In genomic region chr2:3636586-3637310, GRCh38 we compare ENCODE assay signal across 28 cellular contexts. TPM values are rescaled to one million over a fixed set of nuclear protein-coding genes. Genes with fewer than 3 reads are reported as not detected.
DNase-seq lines count a peak whose midpoint lies in the region; ATAC-seq and TF ChIP-seq lines count a peak whose summit lies in the region.
"Had no signal": no experiment of that assay in that cellular context is flagged by ENCODE, and none has a peak within 500 bp of the region (broad histone marks: within the 10 kb centered on the region; RNA-seq: fewer than 3 reads in every experiment).

No MANE protein-coding gene starts in this region.

- peak; percentile 30 for DNase-seq in activated CD8-positive, alpha-beta memory T cell treated with anti-CD3 and anti-CD28 coated beads, Interleukin-2, amount 10 ng/mL, durations not matched to agents 7 days and 5 days
- no peak for DNase-seq in activated CD8-positive, alpha-beta memory T cell treated with anti-CD3 and anti-CD28 coated beads for 24 hours
- peak; percentile 10 for DNase-seq in WERI-Rb-1
- DNase-seq in natural killer cell: peak; percentile 1
- DNase-seq in stomach: peak; percentile 11
- DNase-seq in NCI-H2029 (lab: John Stamatoyannopoulos, UW): no peak
- DNase-seq in A172 (ENCODE audit: low spot score): no peak
- no peak for DNase-seq in NCI-H1048 (lab: John Stamatoyannopoulos, UW)
- DNase-seq: 8988T; activated CD4-positive, alpha-beta T cell treated with anti-CD3 and anti-CD28 coated beads, Interleukin-2, amount 50 U/mL, for 4 hours; activated gamma-delta T cell treated with Interleukin-2 at 50 U/mL for 16 hours; CD4-positive, CD25-positive, alpha-beta regulatory T cell; left ventricle myocardium superior; midbrain; naive thymus-derived CD4-positive, alpha-beta T cell; NCI-H1694 treated with DMSO at 0.1 percent for 48 hours; NCI-H524 treated with DMSO at 0.1 percent for 48 hours; NK-92 treated with Interleukin-12 subunit alpha and Interleukin-12 subunit beta, amount 100 ng/mL, for 24 hours; PC-3; SHP77; stimulated activated CD4-positive, alpha-beta T cell treated with anti-CD3 and anti-CD28 coated beads, Interleukin-2, amount 100 ng/mL, for 48 hours had no signal

- ATAC-seq in activated CD8-positive, alpha-beta memory T cell treated with anti-CD3 and anti-CD28 coated beads, Interleukin-2, amount 10 ng/mL, durations not matched to agents 7 days and 5 days: no peak
- peak in 1 of 3 donors; percentile 29 for ATAC-seq in natural killer cell
- ATAC-seq: GM12878; left ventricle myocardium superior; naive thymus-derived CD4-positive, alpha-beta T cell; pancreas had no signal

- H3K27me3 Mint-ChIP-seq in activated CD8-positive, alpha-beta memory T cell treated with anti-CD3 and anti-CD28 coated beads, Interleukin-2, amount 10 ng/mL, durations not matched to agents 7 days and 5 days: no peaks in the 10 kb centered on the region
- peaks cover 0 to 2% of the 10 kb centered on the region in 2 donors for H3K27me3 Mint-ChIP-seq in natural killer cell (ENCODE audit: low read depth in 2 of 2)
- H3K27me3 Mint-ChIP-seq: CD4-positive, CD25-positive, alpha-beta regulatory T cell had no signal

- 71 to 84% (median 80%) methylated on average over 12 to 13 of the region's 13 CpGs for whole genome bisulfite sequencing in stomach, 5 donors

- no peak for TF ChIP-seq EP300 in stomach (IDR thresholded peaks at IDR 0.05)

- intact Hi-C loops in natural killer cell (cut with micrococcal nuclease) (no loop called here), stomach (cut with DNase I; ENCODE audit: low total_unique reads) (no loop called here)

- H3K4me1 Mint-ChIP-seq in activated CD8-positive, alpha-beta memory T cell treated with anti-CD3 and anti-CD28 coated beads, Interleukin-2, amount 10 ng/mL, durations not matched to agents 7 days and 5 days: no peaks in the 10 kb centered on the region
- H3K4me1 Mint-ChIP-seq in natural killer cell: no peaks in the 10 kb centered on the region
- H3K4me1 Mint-ChIP-seq: CD4-positive, CD25-positive, alpha-beta regulatory T cell; naive thymus-derived CD4-positive, alpha-beta T cell had no signal

- H3K36me3 ChIP-seq in WERI-Rb-1: no peaks in the 10 kb centered on the region; the same call in 1 of the 2 replicates
- no peaks in the 10 kb centered on the region for H3K36me3 ChIP-seq in stomach
- H3K36me3 ChIP-seq: HAP-1, pancreas, thoracic aorta had no signal

- CTCF ChIA-PET in activated CD8-positive, alpha-beta memory T cell treated with anti-CD3 and anti-CD28 coated beads, Interleukin-2, amount 10 ng/mL, durations not matched to agents 7 days and 5 days (lab: Charles Lee): no interaction called here

- H3K36me3 Mint-ChIP-seq in activated CD8-positive, alpha-beta memory T cell treated with anti-CD3 and anti-CD28 coated beads, Interleukin-2, amount 10 ng/mL, durations not matched to agents 7 days and 5 days: no peaks in the 10 kb centered on the region
- H3K36me3 Mint-ChIP-seq in natural killer cell: no peaks in the 10 kb centered on the region
- H3K36me3 Mint-ChIP-seq: CD4-positive, CD25-positive, alpha-beta regulatory T cell; IgD-negative memory B cell; naive thymus-derived CD4-positive, alpha-beta T cell had no signal

- TF ChIP-seq CTCF in WERI-Rb-1 (IDR thresholded peaks at IDR 0.05; ENCODE audit: low read depth, low read length) (no peak), natural killer cell (IDR thresholded peaks at IDR 0.05) (no peak), stomach (IDR thresholded peaks at IDR 0.05) (no peak)

- no peak for TF ChIP-seq POLR2A in stomach (IDR thresholded peaks at IDR 0.05)

- H3K27ac Mint-ChIP-seq in activated CD8-positive, alpha-beta memory T cell treated with anti-CD3 and anti-CD28 coated beads, Interleukin-2, amount 10 ng/mL, durations not matched to agents 7 days and 5 days: no peak overlapping the region
- no peak overlapping the region for H3K27ac Mint-ChIP-seq in natural killer cell

- no peaks in the 10 kb centered on the region for H3K9me3 Mint-ChIP-seq in activated CD8-positive, alpha-beta memory T cell treated with anti-CD3 and anti-CD28 coated beads, Interleukin-2, amount 10 ng/mL, durations not matched to agents 7 days and 5 days (ENCODE audit: low read depth)
- H3K9me3 Mint-ChIP-seq in natural killer cell: no peaks in the 10 kb centered on the region
- H3K9me3 Mint-ChIP-seq: CD4-positive, CD25-positive, alpha-beta regulatory T cell; IgD-negative memory B cell; naive thymus-derived CD4-positive, alpha-beta T cell had no signal

- H3K27me3 ChIP-seq in WERI-Rb-1 (ENCODE audit: insufficient read depth, low read depth, severe bottlenecking) (no peaks in the 10 kb centered on the region), stomach (peaks cover 0 to 5% (median 5%) of the 10 kb centered on the region in 3 donors)
- H3K27me3 ChIP-seq: pancreas had no signal

- H3K27ac ChIP-seq in WERI-Rb-1: no peak overlapping the region
- H3K27ac ChIP-seq in stomach: no peak overlapping the region
- H3K27ac ChIP-seq: pancreas, thoracic aorta, VCaP had no signal

- H3K9me3 ChIP-seq in WERI-Rb-1 (ENCODE audit: severe bottlenecking) (no peaks in the 10 kb centered on the region), stomach (no peaks in the 10 kb centered on the region)
- H3K9me3 ChIP-seq: HAP-1, pancreas, thoracic aorta had no signal

- no peaks in the 10 kb centered on the region for H3K4me1 ChIP-seq in stomach
- H3K4me1 ChIP-seq: HAP-1, pancreas had no signal

- H3K4me3 Mint-ChIP-seq in activated CD8-positive, alpha-beta memory T cell treated with anti-CD3 and anti-CD28 coated beads, Interleukin-2, amount 10 ng/mL, durations not matched to agents 7 days and 5 days: no peak overlapping the region
- H3K4me3 Mint-ChIP-seq in natural killer cell: no peak overlapping the region
- H3K4me3 Mint-ChIP-seq: CD4-positive, CD25-positive, alpha-beta regulatory T cell; IgD-negative memory B cell; naive thymus-derived CD4-positive, alpha-beta T cell had no signal

- H3K4me3 ChIP-seq in WERI-Rb-1 (ENCODE audit: low read depth, low read length) (no peak overlapping the region), stomach (no peak overlapping the region)
- H3K4me3 ChIP-seq: GM12878, HAP-1, pancreas, thoracic aorta had no signal

RNA-seq across cellular contexts. Expression of gene ALLC, which starts 21.3 kb away (rescaled TPM):
- not detected for total RNA-seq in activated CD8-positive, alpha-beta memory T cell treated with anti-CD3 and anti-CD28 coated beads, Interleukin-2, amount 10 ng/mL, durations not matched to agents 7 days and 5 days
- not detected for total RNA-seq in natural killer cell
- not detected for total RNA-seq in stomach
- not detected for polyA plus RNA-seq in stomach
- total RNA-seq in A172 (2014; rRNA removed; shearing (Covaris generic)): not detected in 2 replicates
- total RNA-seq: CD4-positive, CD25-positive, alpha-beta regulatory T cell; glomerular endothelial cell; GM12878; left ventricle myocardium superior; naive thymus-derived CD4-positive, alpha-beta T cell; pancreas; PC-3 had no signal
- polyA plus RNA-seq: CD4-positive, CD25-positive, alpha-beta regulatory T cell; IgD-negative memory B cell; naive thymus-derived CD4-positive, alpha-beta T cell had no signal

RNA-seq across cellular contexts. Expression of gene COLEC11, which starts 41.8 kb away (rescaled TPM):
- under 1 TPM; 0.23 to 0.32 TPM for total RNA-seq in activated CD8-positive, alpha-beta memory T cell treated with anti-CD3 and anti-CD28 coated beads, Interleukin-2, amount 10 ng/mL, durations not matched to agents 7 days and 5 days
- total RNA-seq in natural killer cell (under 1 TPM in 1 of 3 donors, not detected in 2; 0.61 TPM), stomach (1 to 10 TPM in 2 of 5 donors, not detected in 3; 2.0 to 4.5 TPM)
- polyA plus RNA-seq in stomach: 1 to 10 TPM; 2.1 to 9.9 (median 3.3) TPM
- total RNA-seq in A172 (2014; rRNA removed; shearing (Covaris generic)): 0.17 TPM in 1 of 2 replicates, not detected in the other
- total RNA-seq: CD4-positive, CD25-positive, alpha-beta regulatory T cell had no signal
- polyA plus RNA-seq: CD4-positive, CD25-positive, alpha-beta regulatory T cell; IgD-negative memory B cell had no signal

Comparison
In these comparisons a context has a peak if more than half of its experiments do, and no peak if none do; other contexts are left out.
1. DNase-seq: peak in activated CD8-positive, alpha-beta memory T cell treated with anti-CD3 and anti-CD28 coated beads, Interleukin-2, amount 10 ng/mL, durations not matched to agents 7 days and 5 days (single experiment), WERI-Rb-1 (single experiment), natural killer cell (single experiment) and stomach (single experiment); none in activated CD8-positive, alpha-beta memory T cell treated with anti-CD3 and anti-CD28 coated beads for 24 hours (single experiment), NCI-H2029 (single experiment), A172 (single experiment) and NCI-H1048 (single experiment).